ENCODE assay signal across 26 cellular contexts in genomic region chr16:71504901-71505300, GRCh38. TPM values are rescaled to one million over a fixed set of nuclear protein-coding genes. Genes with fewer than 3 reads are reported as not detected.
"Had no signal": no experiment of that assay in that cellular context is flagged by ENCODE, and none has a peak within 500 bp of the region (broad histone marks: within the 10 kb centered on the region; RNA-seq: fewer than 3 reads in every experiment).

No MANE protein-coding gene starts in this region.

- H3K4me2 ChIP-seq: smooth muscle cell had no signal

- H3K36me3 Mint-ChIP-seq: activated CD4-positive, alpha-beta memory T cell treated with anti-CD3 and anti-CD28 coated beads for 36 hours; activated naive CD8-positive, alpha-beta T cell treated with anti-CD3 and anti-CD28 coated beads for 36 hours; naive thymus-derived CD4-positive, alpha-beta T cell; stimulated activated memory B cell treated with anti-CD40 and anti-IgM and Interleukin-4, amounts not matched to agents 10 μg/mL and 1 μg/mL and 100 μg/mL, for 72 hours had no signal

- H3K27ac Mint-ChIP-seq: activated B cell treated with CpG ODN at 0.5 μM for 24 hours; activated CD4-positive, alpha-beta memory T cell treated with anti-CD3 and anti-CD28 coated beads for 36 hours; activated naive CD8-positive, alpha-beta T cell treated with anti-CD3 and anti-CD28 coated beads for 36 hours; naive thymus-derived CD4-positive, alpha-beta T cell; stimulated activated memory B cell treated with anti-CD40 and anti-IgM and Interleukin-4, amounts not matched to agents 10 μg/mL and 1 μg/mL and 100 μg/mL, for 72 hours had no signal

- H3K27ac ChIP-seq: lower lobe of right lung, sigmoid colon, stomach, suprapubic skin, tibial nerve had no signal

- H3K36me3 ChIP-seq: lower lobe of right lung, sigmoid colon, stomach, suprapubic skin, tibial nerve had no signal

- H3K27me3 ChIP-seq: sigmoid colon, stomach, tibial nerve had no signal

- H3K4me3 ChIP-seq: lower lobe of right lung, sigmoid colon, smooth muscle cell, stomach, suprapubic skin, tibial nerve had no signal

- H3K9me3 ChIP-seq: lower lobe of right lung, sigmoid colon, stomach, suprapubic skin, tibial nerve had no signal

- H3K9me3 Mint-ChIP-seq: activated B cell treated with CpG ODN at 0.5 μM for 24 hours; activated CD4-positive, alpha-beta memory T cell treated with anti-CD3 and anti-CD28 coated beads for 36 hours; activated naive CD8-positive, alpha-beta T cell treated with anti-CD3 and anti-CD28 coated beads for 36 hours; naive thymus-derived CD4-positive, alpha-beta T cell; neural crest cell; stimulated activated memory B cell treated with anti-CD40 and anti-IgM and Interleukin-4, amounts not matched to agents 10 μg/mL and 1 μg/mL and 100 μg/mL, for 72 hours had no signal

- H3K4me1 Mint-ChIP-seq: activated B cell treated with CpG ODN at 0.5 μM for 24 hours; activated naive CD8-positive, alpha-beta T cell treated with anti-CD3 and anti-CD28 coated beads for 36 hours; naive thymus-derived CD4-positive, alpha-beta T cell; stimulated activated memory B cell treated with anti-CD40 and anti-IgM and Interleukin-4, amounts not matched to agents 10 μg/mL and 1 μg/mL and 100 μg/mL, for 72 hours had no signal

- DNase-seq: activated B cell treated with CpG ODN at 0.5 μM for 24 hours; activated CD4-positive, alpha-beta memory T cell treated with anti-CD3 and anti-CD28 coated beads for 36 hours; activated CD4-positive, alpha-beta T cell treated with anti-CD3 and anti-CD28 coated beads for 4 hours; activated naive CD4-positive, alpha-beta T cell treated with Interleukin-2 at 50 U/mL for 16 hours; activated naive CD8-positive, alpha-beta T cell treated with anti-CD3 and anti-CD28 coated beads for 36 hours; activated T-cell treated with anti-CD3 and anti-CD28 coated beads, Interleukin-2, amount 50 U/mL, for 48 hours; cerebellar nuclear complex; cortex of kidney; effector CD4-positive, alpha-beta T cell; erythroblast; foreskin melanocyte; kidney; lower lobe of right lung; naive thymus-derived CD4-positive, alpha-beta T cell; occipital lobe; posterior cingulate gyrus; sigmoid colon; stimulated activated CD4-positive, alpha-beta T cell treated with anti-CD3 and anti-CD28 coated beads, Interleukin-15, amount 100 ng/mL, for 24 hours; stomach; T1000 had no signal

- H3K4me3 Mint-ChIP-seq: activated B cell treated with CpG ODN at 0.5 μM for 24 hours; activated CD4-positive, alpha-beta memory T cell treated with anti-CD3 and anti-CD28 coated beads for 36 hours; activated naive CD8-positive, alpha-beta T cell treated with anti-CD3 and anti-CD28 coated beads for 36 hours; naive thymus-derived CD4-positive, alpha-beta T cell; neural crest cell; stimulated activated memory B cell treated with anti-CD40 and anti-IgM and Interleukin-4, amounts not matched to agents 10 μg/mL and 1 μg/mL and 100 μg/mL, for 72 hours had no signal

- H3K4me1 ChIP-seq: lower lobe of right lung, sigmoid colon, stomach, suprapubic skin, tibial nerve had no signal

- ATAC-seq: lower lobe of right lung; naive thymus-derived CD4-positive, alpha-beta T cell; stimulated activated memory B cell treated with anti-CD40 and anti-IgM and Interleukin-4, amounts not matched to agents 10 μg/mL and 1 μg/mL and 100 μg/mL, for 72 hours had no signal

RNA-seq across cellular contexts. Expression of gene CHST4, which starts 21.3 kb away (rescaled TPM):
- total RNA-seq: activated B cell treated with CpG ODN at 0.5 μM for 24 hours; activated CD4-positive, alpha-beta memory T cell treated with anti-CD3 and anti-CD28 coated beads for 36 hours; kidney; naive thymus-derived CD4-positive, alpha-beta T cell; neural crest cell; occipital lobe; renal cortical epithelial cell; sigmoid colon; smooth muscle cell; stomach; suprapubic skin; tibial nerve had no signal
- polyA plus RNA-seq: naive thymus-derived CD4-positive, alpha-beta T cell; smooth muscle cell; stomach had no signal
